ENCODE assay signal across 12 cellular contexts in the genomic region with DNA sequence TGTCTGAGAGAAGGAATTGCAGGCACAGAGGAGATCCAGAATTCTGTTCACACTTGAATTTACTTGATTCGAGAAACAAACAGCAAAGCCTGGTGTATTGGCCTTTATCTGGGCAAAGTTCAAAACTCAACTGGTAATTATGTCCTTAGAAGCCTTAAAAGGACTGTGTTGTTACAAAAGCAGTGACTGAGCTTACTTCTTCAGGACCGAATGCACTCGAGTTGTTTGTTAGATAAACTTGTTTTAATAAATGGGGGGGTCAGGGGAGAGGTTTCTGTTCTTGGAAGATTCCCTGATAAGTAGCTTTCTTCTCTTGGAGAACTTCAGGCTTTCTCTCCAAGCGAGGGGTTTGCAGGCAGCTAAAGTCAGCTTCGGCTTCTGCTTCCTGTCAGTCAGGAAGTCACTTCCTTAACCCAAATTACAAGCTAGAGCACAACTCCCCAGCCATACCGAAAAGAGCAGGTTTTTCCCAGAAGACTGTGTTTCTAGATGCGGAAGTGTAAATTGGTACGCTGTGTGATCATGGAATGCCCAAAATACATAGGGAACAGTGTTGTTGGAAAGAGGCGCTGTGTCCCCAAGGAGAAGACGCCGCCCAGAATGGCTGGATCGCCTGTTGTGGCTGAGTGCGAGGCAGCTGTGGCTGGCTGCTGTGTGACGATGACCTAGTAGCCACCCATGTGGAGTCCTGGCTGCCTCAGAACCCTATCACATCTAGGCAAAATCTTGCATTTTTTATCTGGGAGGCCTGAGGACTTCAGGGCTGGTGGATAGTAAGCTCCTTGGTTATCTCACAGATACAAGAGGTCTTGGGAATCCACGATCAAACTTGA.
DNase-seq lines count a peak whose midpoint lies in the region; ATAC-seq, FAIRE-seq and TF ChIP-seq lines count a peak whose summit lies in the region.
"Had no signal": no experiment of that assay in that cellular context is flagged by ENCODE, and none has a peak within 500 bp of the region (broad histone marks: within the 10 kb centered on the region; RNA-seq: fewer than 3 reads in every experiment).

No MANE protein-coding gene starts in this region.

- H3K4me2 ChIP-seq in smooth muscle cell, result peak overlapping the region; percentile 80

- WGBS in HUES64, result 82% methylated on average over 15 of the region's 15 CpGs
- WGBS in smooth muscle cell (ENCODE audit: low lambda C conversion rate), result 32% methylated on average over 15 of the region's 15 CpGs

- no peaks in the 10 kb centered on the region for H3K36me3 ChIP-seq in HUES64 (ENCODE audit: insufficient read depth, low read length)
- H3K36me3 ChIP-seq in kidney (ENCODE audit: control insufficient read depth in 1 of 2, insufficient read depth in 2 of 2, low read length in 2 of 2), result no peaks in the 10 kb centered on the region
- H3K36me3 ChIP-seq in smooth muscle cell (ENCODE audit: low read depth), result no peaks in the 10 kb centered on the region

- no peaks in the 10 kb centered on the region for H3K27me3 Mint-ChIP-seq in activated T-cell treated with anti-CD3 and anti-CD28 coated beads, Interleukin-2, amount 50 U/mL, for 72 hours (ENCODE audit: low read depth)

- no peak overlapping the region for H3K9ac ChIP-seq in HUES64 (ENCODE audit: low read depth, low read length)
- no peak overlapping the region for H3K9ac ChIP-seq in kidney (ENCODE audit: low read length in 2 of 2)
- peak overlapping the region; percentile 0 for H3K9ac ChIP-seq in smooth muscle cell (ENCODE audit: low read depth)

- H3K27ac ChIP-seq in HUES64 (ENCODE audit: low read depth, low read length) (peak overlapping the region; percentile 9), kidney (ENCODE audit: low read depth in 2 of 2, low read length in 2 of 2) (peak overlapping the region; percentile 43 to 46), smooth muscle cell (ENCODE audit: low read depth) (peak overlapping the region; percentile 87)

- no peaks in the 10 kb centered on the region for H3K4me1 Mint-ChIP-seq in activated T-cell treated with anti-CD3 and anti-CD28 coated beads, Interleukin-2, amount 50 U/mL, for 72 hours (ENCODE audit: low read depth)

- H3K9me3 ChIP-seq in HUES64 (ENCODE audit: insufficient read depth, low read depth, low read length), result no peaks in the 10 kb centered on the region
- H3K9me3 ChIP-seq in kidney (ENCODE audit: control insufficient read depth in 1 of 2, low read length in 2 of 2), result no peaks in the 10 kb centered on the region
- H3K9me3 ChIP-seq in smooth muscle cell (replicated peaks; ENCODE audit: low read depth), result no peaks in the 10 kb centered on the region

- peaks cover 35% of the 10 kb centered on the region for H3K79me2 ChIP-seq in smooth muscle cell (ENCODE audit: low read depth)

- H3K4me1 ChIP-seq in HUES64 (ENCODE audit: insufficient read depth, low read length) (peaks cover 84% of the 10 kb centered on the region), kidney (ENCODE audit: control insufficient read depth in 1 of 2, insufficient read depth in 1 of 2, low read depth in 1 of 2, low read length in 2 of 2) (peaks cover 39 to 40% of the 10 kb centered on the region in 2 donors), smooth muscle cell (ENCODE audit: low read depth) (peaks cover 80% of the 10 kb centered on the region)

- ATAC-seq in HG02981 (IDR thresholded peaks at IDR 0.05; ENCODE audit: unreplicated experiment), result no peak
- ATAC-seq in activated T-cell treated with anti-CD3 and anti-CD28 coated beads, Interleukin-2, amount 50 U/mL, for 72 hours (replicated peaks in 1 of 2), result no peak

- TF ChIP-seq CTCF in kidney (IDR thresholded peaks at IDR 0.05; ENCODE audit: borderline replicate concordance, extremely low read depth, insufficient read depth) (no peak), smooth muscle cell (IDR thresholded peaks at IDR 0.05; ENCODE audit: borderline replicate concordance, insufficient read depth, poor library complexity, severe bottlenecking) (no peak)

- H3K9me3 Mint-ChIP-seq in activated T-cell treated with anti-CD3 and anti-CD28 coated beads, Interleukin-2, amount 50 U/mL, for 72 hours, result no peaks in the 10 kb centered on the region
- H3K9me3 Mint-ChIP-seq: H9 had no signal

- DNase-seq in amygdala (lab: John Stamatoyannopoulos, UW) (peak in 36 of 56 donors; percentile 5 to 60 (median 25)), kidney (peak; percentile 80), smooth muscle cell (lab: John Stamatoyannopoulos, UW; ENCODE audit: unreplicated experiment) (no peak), NCI-H1092 treated with DMSO at 0.1 percent for 48 hours (lab: John Stamatoyannopoulos, UW) (no peak), ecto neural progenitor cell (ENCODE audit: low spot score) (no peak)
- DNase-seq in activated T-cell treated with anti-CD3 and anti-CD28 coated beads, Interleukin-2, amount 50 U/mL, for 72 hours, result no peak
- DNase-seq: activated CD4-positive, alpha-beta T cell treated with anti-CD3 and anti-CD28 coated beads, Interleukin-2, amount 50 U/mL, for 4 hours; NCI-H2029 treated with DMSO at 0.1 percent for 48 hours had no signal

- no peaks in the 10 kb centered on the region for H3K27me3 ChIP-seq in HUES64 (ENCODE audit: insufficient read depth, low read length)
- no peaks in the 10 kb centered on the region for H3K27me3 ChIP-seq in smooth muscle cell (ENCODE audit: low read depth)

- no peak overlapping the region for H2AFZ ChIP-seq in smooth muscle cell (ENCODE audit: low read depth)

- H4K20me1 ChIP-seq in smooth muscle cell (ENCODE audit: low read depth), result peaks cover 37% of the 10 kb centered on the region

- H3K4me3 ChIP-seq in HUES64 (ENCODE audit: low read length) (no peak overlapping the region), kidney (ENCODE audit: low read length in 2 of 2) (peak overlapping the region in 1 of 2 donors; percentile 19), smooth muscle cell (no peak overlapping the region)

- no peaks in the 10 kb centered on the region for H3K36me3 Mint-ChIP-seq in activated T-cell treated with anti-CD3 and anti-CD28 coated beads, Interleukin-2, amount 50 U/mL, for 72 hours (ENCODE audit: insufficient read depth in 2 of 2)

- no peak overlapping the region for H3K27ac Mint-ChIP-seq in activated T-cell treated with anti-CD3 and anti-CD28 coated beads, Interleukin-2, amount 50 U/mL, for 72 hours

- FAIRE-seq in kidney (lab: Jason Lieb, UNC), result no peak
- FAIRE-seq: endometrium had no signal

- intact Hi-C loops in kidney (cut with DNase I), result no loop called here

- H3K4me3 Mint-ChIP-seq in activated T-cell treated with anti-CD3 and anti-CD28 coated beads, Interleukin-2, amount 50 U/mL, for 72 hours, result no peak overlapping the region
- H3K4me3 Mint-ChIP-seq: H9 had no signal

- peaks cover 31% of the 10 kb centered on the region for H3F3A ChIP-seq in smooth muscle cell (ENCODE audit: low read depth)

Comparison
In these comparisons a context has a peak if more than half of its experiments do, and no peak if none do; other contexts are left out.
1. H3K27ac ChIP-seq: peak in every context shown above with its lines; median percentile 87 in smooth muscle cell; 44 in kidney; 9 in HUES64.
2. DNase-seq: peak in amygdala (36 of 56) and kidney (single experiment); none in smooth muscle cell (single experiment), NCI-H1092 treated with DMSO at 0.1 percent for 48 hours (single experiment), activated T-cell treated with anti-CD3 and anti-CD28 coated beads, Interleukin-2, amount 50 U/mL, for 72 hours (0 of 2) and ecto neural progenitor cell (single experiment).